ENCODE assay signal across 16 cellular contexts in genomic region chr1:60569189-60569588, GRCh38.
"Had no signal": no experiment of that assay in that cellular context is flagged by ENCODE, and none has a peak within 500 bp of the region (broad histone marks: within the 10 kb centered on the region; RNA-seq: fewer than 3 reads in every experiment).

No MANE protein-coding gene starts in this region.

- H3K27ac ChIP-seq: ascending aorta, coronary artery, esophagus muscularis mucosa, heart right ventricle, tibial artery, VCaP had no signal

- H3K27ac Mint-ChIP-seq: activated naive CD4-positive, alpha-beta T cell treated with anti-CD3 and anti-CD28 coated beads, Interleukin-2, amount 50 U/mL, for 24 hours; activated T-cell treated with anti-CD3 and anti-CD28 coated beads, Interleukin-2, amount 50 U/mL, for 72 hours; T-helper 1 cell treated with Interleukin-12 subunit alpha and Interleukin-12 subunit beta and Interleukin-4 antibody, amounts not matched to agents 30 μg/mL and 1 μg/mL, for 36 hours had no signal

- H3K4me3 ChIP-seq: ascending aorta, coronary artery, esophagus muscularis mucosa, heart right ventricle, tibial artery had no signal

- H3K36me3 Mint-ChIP-seq: activated naive CD4-positive, alpha-beta T cell treated with anti-CD3 and anti-CD28 coated beads, Interleukin-2, amount 50 U/mL, for 24 hours had no signal

- H3K9me3 Mint-ChIP-seq: T-helper 1 cell treated with Interleukin-12 subunit alpha and Interleukin-12 subunit beta and Interleukin-4 antibody, amounts not matched to agents 30 μg/mL and 1 μg/mL, for 36 hours had no signal

- H3K4me1 Mint-ChIP-seq: activated naive CD4-positive, alpha-beta T cell treated with anti-CD3 and anti-CD28 coated beads, Interleukin-2, amount 50 U/mL, for 24 hours had no signal

- H3K4me3 Mint-ChIP-seq: activated naive CD4-positive, alpha-beta T cell treated with anti-CD3 and anti-CD28 coated beads, Interleukin-2, amount 50 U/mL, for 24 hours; activated T-cell treated with anti-CD3 and anti-CD28 coated beads, Interleukin-2, amount 50 U/mL, for 72 hours; T-helper 1 cell treated with Interleukin-12 subunit alpha and Interleukin-12 subunit beta and Interleukin-4 antibody, amounts not matched to agents 30 μg/mL and 1 μg/mL, for 36 hours had no signal

- H3K27me3 ChIP-seq: ascending aorta, esophagus muscularis mucosa, heart right ventricle, tibial artery had no signal

- H3K9me3 ChIP-seq: ascending aorta, esophagus muscularis mucosa, heart right ventricle, tibial artery had no signal

- DNase-seq: activated CD4-positive, alpha-beta T cell treated with anti-CD3 and anti-CD28 coated beads for 1 hour; activated gamma-delta T cell; activated T-cell treated with anti-CD3 and anti-CD28 coated beads, Interleukin-2, amount 50 U/mL, for 72 hours; heart right ventricle; left colon; stimulated activated CD4-positive, alpha-beta T cell treated with anti-CD3 and anti-CD28 coated beads, Interleukin-12 subunit alpha, Interleukin-12 subunit beta, amount 100 ng/mL, for 4 hours; stimulated activated CD4-positive, alpha-beta T cell treated with anti-CD3 and anti-CD28 coated beads, Interleukin-2, amount 100 ng/mL, for 24 hours; stimulated activated naive CD8-positive, alpha-beta T cell treated with anti-CD3 and anti-CD28 coated beads, Interleukin-15, Interleukin-2, amounts not matched to agents 100 U/mL and 50 U/mL, for 24 hours; substantia nigra; tibial artery had no signal

- ATAC-seq: activated T-cell treated with anti-CD3 and anti-CD28 coated beads, Interleukin-2, amount 50 U/mL, for 72 hours; heart right ventricle; left colon; stimulated activated naive CD8-positive, alpha-beta T cell treated with anti-CD3 and anti-CD28 coated beads, Interleukin-15, Interleukin-2, amounts not matched to agents 100 U/mL and 50 U/mL, for 24 hours had no signal

- H3K36me3 ChIP-seq: ascending aorta, esophagus muscularis mucosa, heart right ventricle, tibial artery had no signal

- H3K27me3 Mint-ChIP-seq: activated naive CD4-positive, alpha-beta T cell treated with anti-CD3 and anti-CD28 coated beads, Interleukin-2, amount 50 U/mL, for 24 hours had no signal
